2 cellular contexts compared by ENCODE assay signal in genomic region chr6:37136821-37137200, GRCh38.
TF ChIP-seq lines count a peak whose summit lies in the region.

No MANE protein-coding gene starts in this region.

TF ChIP-seq in K562, 482 proteins besides CTCF, POLR2A, EP300 and RAD21:
- no peak for TF ChIP-seq C11orf30 (IDR thresholded peaks at IDR 0.05; ENCODE audit: low read depth)
- no peak for TF ChIP-seq FOXP4 (CRISPR knock-in tag; IDR thresholded peaks at IDR 0.05; ENCODE audit: borderline replicate concordance)
- TF ChIP-seq ELF2 (CRISPR knock-in tag; IDR thresholded peaks at IDR 0.05): no peak
- no peak for TF ChIP-seq CREM (IDR thresholded peaks at IDR 0.05; ENCODE audit: low read depth)
- no peak for TF ChIP-seq STAT6 (CRISPR knock-in tag; IDR thresholded peaks at IDR 0.05)
- TF ChIP-seq TARDBP (IDR thresholded peaks at IDR 0.05): no peak
- TF ChIP-seq MXD1 (CRISPR knock-in tag; IDR thresholded peaks at IDR 0.05; ENCODE audit: borderline replicate concordance, poor library complexity, severe bottlenecking): no peak
- TF ChIP-seq TEAD4 (IDR thresholded peaks at IDR 0.05; ENCODE audit: low read length): no peak
- TF ChIP-seq TEAD4 (CRISPR knock-in tag; IDR thresholded peaks at IDR 0.05; ENCODE audit: borderline replicate concordance): no peak

TF ChIP-seq in HepG2, 621 proteins besides CTCF, POLR2A, EP300 and RAD21:
- no peak for TF ChIP-seq IKZF1 (IDR thresholded peaks at IDR 0.05)
- peak; percentile 40; the same call in 1 of the 2 replicates for TF ChIP-seq RBFOX2 (IDR thresholded peaks at IDR 0.05; ENCODE audit: low read depth, low read length)
- 0 out of 2 replicates have a peak, but pooled peaks have one; percentile 32 for TF ChIP-seq REL (CRISPR knock-in tag; conservative IDR thresholded peaks at IDR 0.05)
- no peak for TF ChIP-seq ZFY (CRISPR knock-in tag; IDR thresholded peaks at IDR 0.05)
- TF ChIP-seq STAT6 (CRISPR knock-in tag; IDR thresholded peaks at IDR 0.05; ENCODE audit: borderline replicate concordance): 0 out of 2 replicates have a peak, but pooled peaks have one; percentile 14
- no peak for TF ChIP-seq ZNF329 (CRISPR knock-in tag; IDR thresholded peaks at IDR 0.05; ENCODE audit: low read depth)
- TF ChIP-seq ZNF138 (CRISPR knock-in tag; IDR thresholded peaks at IDR 0.05; ENCODE audit: low read depth): no peak
- TF ChIP-seq ZNF747 (CRISPR knock-in tag; IDR thresholded peaks at IDR 0.05; ENCODE audit: borderline replicate concordance): 0 out of 2 replicates have a peak, but pooled peaks have one; percentile 6
- TF ChIP-seq SNAPC2 (CRISPR knock-in tag; IDR thresholded peaks at IDR 0.05): 0 out of 2 replicates have a peak, but pooled peaks have one; percentile 3
- 0 out of 2 replicates have a peak, but pooled peaks have one; percentile 18 for TF ChIP-seq ZNF790 (CRISPR knock-in tag; IDR thresholded peaks at IDR 0.05; ENCODE audit: borderline replicate concordance)
- TF ChIP-seq POGK (CRISPR knock-in tag; conservative IDR thresholded peaks at IDR 0.05): peak; percentile 35; the same call in 1 of the 2 replicates
- TF ChIP-seq ZNF180 (CRISPR knock-in tag; IDR thresholded peaks at IDR 0.05; ENCODE audit: borderline replicate concordance, low read depth): no peak
- 0 out of 2 replicates have a peak, but pooled peaks have one; percentile 53 for TF ChIP-seq NAIF1 (CRISPR knock-in tag; IDR thresholded peaks at IDR 0.05; ENCODE audit: borderline replicate concordance)
- 0 out of 2 replicates have a peak, but pooled peaks have one; percentile 7 for TF ChIP-seq ZNF605 (CRISPR knock-in tag; IDR thresholded peaks at IDR 0.05)
- no peak for TF ChIP-seq ZNF142 (CRISPR knock-in tag; IDR thresholded peaks at IDR 0.05)
- 0 out of 2 replicates have a peak, but pooled peaks have one; percentile 50 for TF ChIP-seq ZNF337 (CRISPR knock-in tag; IDR thresholded peaks at IDR 0.05; ENCODE audit: borderline replicate concordance, low read depth)
- 0 out of 2 replicates have a peak, but pooled peaks have one; percentile 10 for TF ChIP-seq CENPBD1 (CRISPR knock-in tag; IDR thresholded peaks at IDR 0.05; ENCODE audit: borderline replicate concordance, low read depth)
- TF ChIP-seq KLF15 (CRISPR knock-in tag; IDR thresholded peaks at IDR 0.05; ENCODE audit: borderline replicate concordance): no peak
